Comparison of ENCODE assay signal across 8 cellular contexts in genomic region chr9:19378154-19378553, GRCh38. TPM values are rescaled to one million over a fixed set of nuclear protein-coding genes. Genes with fewer than 3 reads are reported as not detected.
A peak's percentile ranks its signal among the peaks of the same experiment; 100 is the strongest.
DNase-seq lines count a peak whose midpoint lies in the region; ATAC-seq and TF ChIP-seq lines count a peak whose summit lies in the region.

No MANE protein-coding gene starts in this region.

- H3K27me3 Mint-ChIP-seq in stimulated activated naive CD8-positive, alpha-beta T cell treated with anti-CD3 and anti-CD28 coated beads, Interleukin-15, Interleukin-2, amounts not matched to agents 100 ng/mL and 50 ng/mL, for 24 hours: no peaks in the 10 kb centered on the region
- no peaks in the 10 kb centered on the region for H3K27me3 Mint-ChIP-seq in activated naive CD8-positive, alpha-beta T cell

- no peaks in the 10 kb centered on the region for H3K9me3 Mint-ChIP-seq in stimulated activated naive CD8-positive, alpha-beta T cell treated with anti-CD3 and anti-CD28 coated beads, Interleukin-15, Interleukin-2, amounts not matched to agents 100 ng/mL and 50 ng/mL, for 24 hours
- no peaks in the 10 kb centered on the region for H3K9me3 Mint-ChIP-seq in activated naive CD8-positive, alpha-beta T cell (ENCODE audit: low read depth)

- no peak for TF ChIP-seq CTCF in kidney epithelial cell (IDR thresholded peaks at IDR 0.05; ENCODE audit: insufficient read depth, low read length, poor library complexity, severe bottlenecking)

- H3K36me3 Mint-ChIP-seq in stimulated activated naive CD8-positive, alpha-beta T cell treated with anti-CD3 and anti-CD28 coated beads, Interleukin-15, Interleukin-2, amounts not matched to agents 100 ng/mL and 50 ng/mL, for 24 hours (ENCODE audit: low read depth): peaks cover 79% of the 10 kb centered on the region
- H3K36me3 Mint-ChIP-seq in activated naive CD8-positive, alpha-beta T cell: peaks cover 46% of the 10 kb centered on the region

- DNase-seq in stimulated activated naive CD8-positive, alpha-beta T cell treated with anti-CD3 and anti-CD28 coated beads, Interleukin-15, Interleukin-2, amounts not matched to agents 100 U/mL and 50 U/mL, for 24 hours: no peak
- DNase-seq in kidney epithelial cell (ENCODE audit: low read depth) (no peak), KG1 (lab: John Stamatoyannopoulos, UW) (no peak), GM19240 (ENCODE audit: insufficient read length, low spot score) (no peak)

- ATAC-seq in stimulated activated naive CD8-positive, alpha-beta T cell treated with anti-CD3 and anti-CD28 coated beads, Interleukin-15, Interleukin-2, amounts not matched to agents 100 U/mL and 50 U/mL, for 24 hours: no peak
- no peak for ATAC-seq in HG02981 (IDR thresholded peaks at IDR 0.05; ENCODE audit: unreplicated experiment)
- ATAC-seq in HG03135 (IDR thresholded peaks at IDR 0.05; ENCODE audit: unreplicated experiment): no peak

- peaks cover 64% of the 10 kb centered on the region for H3K4me1 Mint-ChIP-seq in stimulated activated naive CD8-positive, alpha-beta T cell treated with anti-CD3 and anti-CD28 coated beads, Interleukin-15, Interleukin-2, amounts not matched to agents 100 ng/mL and 50 ng/mL, for 24 hours (ENCODE audit: low read depth)
- peaks cover 47% of the 10 kb centered on the region for H3K4me1 Mint-ChIP-seq in activated naive CD8-positive, alpha-beta T cell (ENCODE audit: low read depth)

- peak overlapping the region; percentile 100 for H3K27ac Mint-ChIP-seq in stimulated activated naive CD8-positive, alpha-beta T cell treated with anti-CD3 and anti-CD28 coated beads, Interleukin-15, Interleukin-2, amounts not matched to agents 100 ng/mL and 50 ng/mL, for 24 hours
- peak overlapping the region; percentile 99 for H3K27ac Mint-ChIP-seq in activated naive CD8-positive, alpha-beta T cell

- peaks cover 2% of the 10 kb centered on the region for H3K36me3 ChIP-seq in kidney epithelial cell (ENCODE audit: control insufficient read depth, insufficient read depth, low read length)

- H3K4me3 ChIP-seq in kidney epithelial cell (ENCODE audit: low read depth, low read length): peak overlapping the region; percentile 80

- no peaks in the 10 kb centered on the region for H3K27me3 ChIP-seq in kidney epithelial cell (ENCODE audit: control insufficient read depth, insufficient read depth, low read length)

- H3K4me3 Mint-ChIP-seq in stimulated activated naive CD8-positive, alpha-beta T cell treated with anti-CD3 and anti-CD28 coated beads, Interleukin-15, Interleukin-2, amounts not matched to agents 100 ng/mL and 50 ng/mL, for 24 hours: peak overlapping the region; percentile 100
- H3K4me3 Mint-ChIP-seq in activated naive CD8-positive, alpha-beta T cell: peak overlapping the region; percentile 97

RNA-seq across cellular contexts. Expression of gene RPS6, which starts 1.9 kb away (rescaled TPM):
- 2,289 and 2,366 TPM in 2 replicates for total RNA-seq in kidney epithelial cell

RNA-seq across cellular contexts. Expression of gene ACER2, which starts 30.7 kb away (rescaled TPM):
- total RNA-seq in kidney epithelial cell: 7.7 and 10.8 TPM in 2 replicates
